In genomic region chr2:232659359-232659758, GRCh38 we compare ENCODE assay signal across 21 cellular contexts. TPM values are rescaled to one million over a fixed set of nuclear protein-coding genes. Genes with fewer than 3 reads are reported as not detected.
DNase-seq lines count a peak whose midpoint lies in the region; ATAC-seq, FAIRE-seq and TF ChIP-seq lines count a peak whose summit lies in the region.
"Had no signal": no experiment of that assay in that cellular context is flagged by ENCODE, and none has a peak within 500 bp of the region (broad histone marks: within the 10 kb centered on the region; RNA-seq: fewer than 3 reads in every experiment).

No MANE protein-coding gene starts in this region.

- no peak overlapping the region for H2AFZ ChIP-seq in PC-3 (ENCODE audit: low read length)

- TF ChIP-seq CTCF in heart left ventricle (IDR thresholded peaks at IDR 0.05) (no peak), PC-3 (conservative IDR thresholded peaks at IDR 0.05; ENCODE audit: low read depth, low read length) (no peak), left ventricle myocardium inferior (IDR thresholded peaks at IDR 0.05; ENCODE audit: borderline replicate concordance) (no peak), tibial artery (IDR thresholded peaks at IDR 0.05) (no peak)

- H3K4me2 ChIP-seq in PC-3 (ENCODE audit: low read length), result no peak overlapping the region
- H3K4me2 ChIP-seq: A549 had no signal

- peaks cover 0 to 22% (median 6%) of the 10 kb centered on the region in 12 donors for H3K4me1 ChIP-seq in heart left ventricle
- no peaks in the 10 kb centered on the region for H3K4me1 ChIP-seq in PC-3 (ENCODE audit: insufficient read depth, low read length)
- H3K4me1 ChIP-seq in left ventricle myocardium inferior, result peaks cover 16% of the 10 kb centered on the region
- H3K4me1 ChIP-seq in tibial artery, result peaks cover 4 to 57% (median 36%) of the 10 kb centered on the region in 4 donors
- H3K4me1 ChIP-seq: A549 had no signal

- no peak overlapping the region for H3K9ac ChIP-seq in PC-3 (ENCODE audit: low read length)

- H3K4me3 ChIP-seq in heart left ventricle (no peak overlapping the region), PC-3 (ENCODE audit: low read length) (no peak overlapping the region), left ventricle myocardium inferior (no peak overlapping the region), tibial artery (peak overlapping the region in 1 of 2 donors; percentile 5)
- H3K4me3 ChIP-seq: A549 had no signal

- peak overlapping the region in 1 of 12 donors; percentile 45 for H3K27ac ChIP-seq in heart left ventricle
- H3K27ac ChIP-seq in PC-3 (ENCODE audit: low read length), result no peak overlapping the region
- H3K27ac ChIP-seq in left ventricle myocardium inferior (replicated peaks), result peak overlapping the region; percentile 40
- H3K27ac ChIP-seq in tibial artery, result peak overlapping the region; percentile 55 to 64
- H3K27ac ChIP-seq: A549 had no signal

- 55 to 76% (median 68%) methylated on average over 2 of the region's 2 CpGs for WGBS in heart left ventricle, 4 donors

- H3K36me3 ChIP-seq in heart left ventricle, result peaks cover 0 to 15% (median 0%) of the 10 kb centered on the region in 9 donors
- no peaks in the 10 kb centered on the region for H3K36me3 ChIP-seq in PC-3 (ENCODE audit: low read depth, low read length)
- H3K36me3 ChIP-seq in left ventricle myocardium inferior, result no peaks in the 10 kb centered on the region
- H3K36me3 ChIP-seq in tibial artery, result peaks cover 10 to 17% (median 12%) of the 10 kb centered on the region in 3 donors

- no peak for FAIRE-seq in GM19239 (lab: Jason Lieb, UNC)
- FAIRE-seq: A549, GM12892 had no signal

- DNase-seq in heart left ventricle (no peak), cardiac septum (ENCODE audit: low spot score) (no peak), PC-3 (no peak), left ventricle myocardium inferior (no peak), tibial artery (no peak), GM19239 (ENCODE audit: insufficient read length, low spot score) (no peak), NCI-H2029 treated with DMSO at 0.1 percent for 48 hours (lab: John Stamatoyannopoulos, UW) (no peak)
- DNase-seq in activated T-cell treated with anti-CD3 and anti-CD28 coated beads, Interleukin-2, amount 50 U/mL, for 1 hour, result no peak
- DNase-seq: C1 segment of cervical spinal cord; CD8-positive, alpha-beta memory T cell; DMS53; GOT3; KBM-7; NCI-H1417 treated with DMSO at 0.1 percent for 48 hours; NCI-H187 treated with DMSO at 0.1 percent for 48 hours; NCI-H226; NCI-H524 treated with DMSO at 0.1 percent for 48 hours; SIG-M5 had no signal

- H3K27me3 ChIP-seq in heart left ventricle, result no peaks in the 10 kb centered on the region
- H3K27me3 ChIP-seq in PC-3 (ENCODE audit: low read length), result no peaks in the 10 kb centered on the region
- no peaks in the 10 kb centered on the region for H3K27me3 ChIP-seq in left ventricle myocardium inferior (ENCODE audit: low read depth)
- no peaks in the 10 kb centered on the region for H3K27me3 ChIP-seq in tibial artery

- no peaks in the 10 kb centered on the region for H3K9me2 ChIP-seq in PC-3 (replicated peaks; ENCODE audit: low read length)

- POLR2A ChIA-PET in PC-3 (lab: Charles Lee; ENCODE audit: unreplicated experiment), result no interaction called here

- no peaks in the 10 kb centered on the region for H3K79me2 ChIP-seq in PC-3 (ENCODE audit: low read length)

- TF ChIP-seq POLR2A in heart left ventricle (IDR thresholded peaks at IDR 0.05), result no peak

- CTCF ChIA-PET in PC-3 (lab: Charles Lee), result no interaction called here

- no TSS peak for BruUV-seq in PC-3 (replicated peaks; lab: Mats Ljungman, UMichigan)

- H3K9me3 ChIP-seq in heart left ventricle, result no peaks in the 10 kb centered on the region
- no peaks in the 10 kb centered on the region for H3K9me3 ChIP-seq in PC-3 (ENCODE audit: low read length)
- no peaks in the 10 kb centered on the region for H3K9me3 ChIP-seq in left ventricle myocardium inferior (replicated peaks)
- no peaks in the 10 kb centered on the region for H3K9me3 ChIP-seq in tibial artery
- H3K9me3 ChIP-seq: A549 had no signal

- intact Hi-C loops in heart left ventricle (cut with DNase I) (no loop called here), cardiac septum (cut with DNase I) (no loop called here), PC-3 (cut with micrococcal nuclease) (loop anchor here (2.0 kb wide), 1 partner anchor 85 kb away; no protein-coding TSS in a partner anchor), left ventricle myocardium inferior (cut with micrococcal nuclease) (no loop called here), tibial artery (cut with DNase I; ENCODE audit: low total_unique reads) (no loop called here)

- peak in 3 of 4 donors; percentile 47 to 82 (median 66) for ATAC-seq in heart left ventricle
- ATAC-seq in PC-3, result peak; percentile 80
- ATAC-seq: HCT116 had no signal

- H3F3A ChIP-seq in PC-3 (ENCODE audit: low read length, unreplicated experiment), result no peaks in the 10 kb centered on the region

- no peaks in the 10 kb centered on the region for H4K20me1 ChIP-seq in PC-3 (ENCODE audit: low read length)

RNA-seq across cellular contexts. Expression of gene EFHD1, which starts 26.0 kb away (rescaled TPM):
- total RNA-seq in heart left ventricle (10 to 100 TPM in 7 of 9 donors, 1 to 10 TPM in 2; 9.0 to 44.8 (median 20.7) TPM), cardiac septum (20.1 TPM), PC-3 (2014; rRNA removed) (0.07 TPM in 1 of 2 replicates, not detected in the other), left ventricle myocardium inferior (29.7 TPM)
- 10 to 100 TPM in 1 of 2 donors, 1 to 10 TPM in 1; 9.0 to 26.8 TPM for polyA plus RNA-seq in heart left ventricle

RNA-seq across cellular contexts. Expression of gene GIGYF2, which starts 37.8 kb away (rescaled TPM):
- total RNA-seq in heart left ventricle, result 10 to 100 TPM; 48.0 to 78.1 (median 61.3) TPM
- 10 to 100 TPM; 25.3 to 29.8 TPM for polyA plus RNA-seq in heart left ventricle
- 62.5 TPM for total RNA-seq in cardiac septum
- 41.3 and 56.2 TPM in 2 replicates for total RNA-seq in PC-3 (2014; rRNA removed)
- 59.9 TPM for total RNA-seq in left ventricle myocardium inferior
